In genomic region chr1:56666112-56666608, GRCh38 we compare ENCODE assay signal across 19 cellular contexts. TPM values are rescaled to one million over a fixed set of nuclear protein-coding genes. Genes with fewer than 3 reads are reported as not detected.
"Had no signal": no experiment of that assay in that cellular context is flagged by ENCODE, and none has a peak within 500 bp of the region (broad histone marks: within the 10 kb centered on the region; RNA-seq: fewer than 3 reads in every experiment).

No MANE protein-coding gene starts in this region.

- H3K4me1 Mint-ChIP-seq: activated naive CD8-positive, alpha-beta T cell treated with anti-CD3 and anti-CD28 coated beads for 36 hours; brain; naive thymus-derived CD4-positive, alpha-beta T cell had no signal

- H3K4me3 ChIP-seq: heart left ventricle, mucosa of descending colon, sigmoid colon, spleen, suprapubic skin had no signal

- H3K27me3 ChIP-seq: heart left ventricle, sigmoid colon, suprapubic skin had no signal

- H2AFZ ChIP-seq: parathyroid adenoma had no signal

- H3K36me3 ChIP-seq: heart left ventricle, sigmoid colon, spleen, suprapubic skin had no signal

- H3K9me3 Mint-ChIP-seq: activated naive CD8-positive, alpha-beta T cell treated with anti-CD3 and anti-CD28 coated beads for 36 hours; activated T-helper 1 cell treated with anti-CD3 and anti-CD28 coated beads, Interleukin-12 subunit alpha, Interleukin-12 subunit beta, Interleukin-2, Interleukin-4 antibody, amounts not matched to agents 30 ng/mL and 10 ng/mL and 1 ng/mL, durations not matched to agents 14 hours and 24 hours and 36 hours; brain; stimulated activated naive CD8-positive, alpha-beta T cell treated with anti-CD3 and anti-CD28 coated beads, Interleukin-15, Interleukin-2, amounts not matched to agents 100 ng/mL and 50 ng/mL, for 24 hours had no signal

- H3K9ac ChIP-seq: parathyroid adenoma had no signal

- H3K36me3 Mint-ChIP-seq: activated naive CD8-positive, alpha-beta T cell treated with anti-CD3 and anti-CD28 coated beads for 36 hours; naive thymus-derived CD4-positive, alpha-beta T cell had no signal

- H3K4me3 Mint-ChIP-seq: activated naive CD8-positive, alpha-beta T cell treated with anti-CD3 and anti-CD28 coated beads for 36 hours; activated T-helper 1 cell treated with anti-CD3 and anti-CD28 coated beads, Interleukin-12 subunit alpha, Interleukin-12 subunit beta, Interleukin-2, Interleukin-4 antibody, amounts not matched to agents 30 ng/mL and 10 ng/mL and 1 ng/mL, durations not matched to agents 14 hours and 24 hours and 36 hours; brain; naive thymus-derived CD4-positive, alpha-beta T cell; stimulated activated naive CD8-positive, alpha-beta T cell treated with anti-CD3 and anti-CD28 coated beads, Interleukin-15, Interleukin-2, amounts not matched to agents 100 ng/mL and 50 ng/mL, for 24 hours had no signal

- ATAC-seq: left lobe of liver; mucosa of descending colon; naive thymus-derived CD4-positive, alpha-beta T cell had no signal

- H3K9me3 ChIP-seq: heart left ventricle, mucosa of descending colon, sigmoid colon, spleen, suprapubic skin had no signal

- H3K4me1 ChIP-seq: parathyroid adenoma, spleen, suprapubic skin had no signal

- DNase-seq: activated CD4-positive, alpha-beta T cell treated with anti-CD3 and anti-CD28 coated beads, Interleukin-2, amount 50 U/mL, for 1 hour; activated CD4-positive, CD25-positive, alpha-beta regulatory T cell; activated naive CD8-positive, alpha-beta T cell treated with anti-CD3 and anti-CD28 coated beads for 36 hours; amygdala; effector memory CD4-positive, alpha-beta T cell; heart left ventricle; islet precursor cell; mucosa of descending colon; naive thymus-derived CD4-positive, alpha-beta T cell; sigmoid colon; spleen; trophoblast cell had no signal

- H3K27ac Mint-ChIP-seq: activated naive CD8-positive, alpha-beta T cell treated with anti-CD3 and anti-CD28 coated beads for 36 hours; activated T-helper 1 cell treated with anti-CD3 and anti-CD28 coated beads, Interleukin-12 subunit alpha, Interleukin-12 subunit beta, Interleukin-2, Interleukin-4 antibody, amounts not matched to agents 30 ng/mL and 10 ng/mL and 1 ng/mL, durations not matched to agents 14 hours and 24 hours and 36 hours; brain; naive thymus-derived CD4-positive, alpha-beta T cell; stimulated activated naive CD8-positive, alpha-beta T cell treated with anti-CD3 and anti-CD28 coated beads, Interleukin-15, Interleukin-2, amounts not matched to agents 100 ng/mL and 50 ng/mL, for 24 hours had no signal

- H3K27ac ChIP-seq: heart left ventricle, parathyroid adenoma, sigmoid colon, spleen, suprapubic skin had no signal

RNA-seq across cellular contexts. Expression of gene PRKAA2, which starts 21.0 kb away (rescaled TPM):
- total RNA-seq: activated CD8-positive, alpha-beta memory T cell treated with anti-CD3 and anti-CD28 coated beads for 36 hours; activated T-helper 1 cell treated with anti-CD3 and anti-CD28 coated beads, Interleukin-12 subunit alpha, Interleukin-12 subunit beta, Interleukin-2, Interleukin-4 antibody, amounts not matched to agents 30 ng/mL and 10 ng/mL and 1 ng/mL, durations not matched to agents 14 hours and 24 hours and 36 hours; naive thymus-derived CD4-positive, alpha-beta T cell had no signal
- polyA plus RNA-seq: naive thymus-derived CD4-positive, alpha-beta T cell had no signal
